In genomic region chr15:51065781-51066180, GRCh38 we compare ENCODE assay signal across 24 cellular contexts. TPM values are rescaled to one million over a fixed set of nuclear protein-coding genes. Genes with fewer than 3 reads are reported as not detected.
"Had no signal": no experiment of that assay in that cellular context is flagged by ENCODE, and none has a peak within 500 bp of the region (broad histone marks: within the 10 kb centered on the region; RNA-seq: fewer than 3 reads in every experiment).

No MANE protein-coding gene starts in this region.

- H3K27ac Mint-ChIP-seq: activated CD4-positive, alpha-beta memory T cell treated with anti-CD3 and anti-CD28 coated beads, Interleukin-2, amount 10 ng/mL, durations not matched to agents 7 days and 5 days; activated CD4-positive, alpha-beta T cell treated with anti-CD3 and anti-CD28 coated beads, Interleukin-2, amount 10 ng/mL, durations not matched to agents 7 days and 5 days; activated T-cell treated with anti-CD3 and anti-CD28 coated beads, Interleukin-2, amount 50 U/mL, for 24 hours; naive thymus-derived CD8-positive, alpha-beta T cell had no signal

- H3K4me1 ChIP-seq: breast epithelium, right atrium auricular region, suprapubic skin, tibial nerve had no signal

- H3K4me2 ChIP-seq: smooth muscle cell had no signal

- H3K27ac ChIP-seq: breast epithelium, right atrium auricular region, suprapubic skin had no signal

- H3K27me3 ChIP-seq: breast epithelium, right atrium auricular region, suprapubic skin, tibial nerve had no signal

- DNase-seq: activated CD4-positive, alpha-beta memory T cell treated with anti-CD3 and anti-CD28 coated beads, Interleukin-2, amount 10 ng/mL, durations not matched to agents 7 days and 5 days; activated CD4-positive, alpha-beta T cell treated with anti-CD3 and anti-CD28 coated beads for 1 hour; activated CD4-positive, alpha-beta T cell treated with anti-CD3 and anti-CD28 coated beads, Interleukin-2, amount 10 ng/mL, durations not matched to agents 7 days and 5 days; activated CD8-positive, alpha-beta memory T cell treated with anti-CD3 and anti-CD28 coated beads, Interleukin-2, amount 50 U/mL, for 48 hours; activated gamma-delta T cell treated with Interleukin-2 at 50 U/mL for 16 hours; activated naive CD4-positive, alpha-beta T cell treated with anti-CD3 and anti-CD28 coated beads, Interleukin-2, amount 50 U/mL, for 16 hours; activated T-cell treated with anti-CD3 and anti-CD28 coated beads, Interleukin-2, amount 50 U/mL, for 24 hours; amniotic stem cell; central memory CD4-positive, alpha-beta T cell; dermis blood vessel endothelial cell; effector CD4-positive, alpha-beta T cell; glutamatergic neuron; left cardiac atrium; midbrain; naive thymus-derived CD8-positive, alpha-beta T cell; stimulated activated CD4-positive, alpha-beta T cell treated with anti-CD3 and anti-CD28 coated beads, Interleukin-15, amount 100 ng/mL, for 24 hours; stimulated activated CD4-positive, alpha-beta T cell treated with anti-CD3 and anti-CD28 coated beads, Interleukin-2, amount 100 ng/mL, for 24 hours; stimulated activated naive CD4-positive, alpha-beta T cell; T-helper 2 cell had no signal

- H3K9me3 ChIP-seq: breast epithelium, right atrium auricular region, suprapubic skin, tibial nerve had no signal

- H3K4me3 ChIP-seq: breast epithelium, right atrium auricular region, smooth muscle cell, suprapubic skin, tibial nerve had no signal

- H3K9me3 Mint-ChIP-seq: activated CD4-positive, alpha-beta memory T cell treated with anti-CD3 and anti-CD28 coated beads, Interleukin-2, amount 10 ng/mL, durations not matched to agents 7 days and 5 days; activated CD4-positive, alpha-beta T cell treated with anti-CD3 and anti-CD28 coated beads, Interleukin-2, amount 10 ng/mL, durations not matched to agents 7 days and 5 days; activated T-cell treated with anti-CD3 and anti-CD28 coated beads, Interleukin-2, amount 50 U/mL, for 24 hours; naive thymus-derived CD8-positive, alpha-beta T cell had no signal

- H3K4me3 Mint-ChIP-seq: activated CD4-positive, alpha-beta memory T cell treated with anti-CD3 and anti-CD28 coated beads, Interleukin-2, amount 10 ng/mL, durations not matched to agents 7 days and 5 days; activated CD4-positive, alpha-beta T cell treated with anti-CD3 and anti-CD28 coated beads, Interleukin-2, amount 10 ng/mL, durations not matched to agents 7 days and 5 days; activated T-cell treated with anti-CD3 and anti-CD28 coated beads, Interleukin-2, amount 50 U/mL, for 24 hours; naive thymus-derived CD8-positive, alpha-beta T cell had no signal

- H3K36me3 ChIP-seq: breast epithelium, right atrium auricular region, suprapubic skin, tibial nerve had no signal

- H3K36me3 Mint-ChIP-seq: naive thymus-derived CD8-positive, alpha-beta T cell had no signal

- ATAC-seq: naive thymus-derived CD8-positive, alpha-beta T cell had no signal

RNA-seq across cellular contexts. Expression of gene TNFAIP8L3, which starts 28.9 kb away (rescaled TPM):
- total RNA-seq: activated CD4-positive, alpha-beta T cell treated with anti-CD3 and anti-CD28 coated beads, Interleukin-2, amount 10 ng/mL, durations not matched to agents 7 days and 5 days; naive thymus-derived CD8-positive, alpha-beta T cell; smooth muscle cell had no signal
- polyA plus RNA-seq: naive thymus-derived CD8-positive, alpha-beta T cell; smooth muscle cell had no signal
